Comparison of ENCODE assay signal across 9 cellular contexts in the genomic region with DNA sequence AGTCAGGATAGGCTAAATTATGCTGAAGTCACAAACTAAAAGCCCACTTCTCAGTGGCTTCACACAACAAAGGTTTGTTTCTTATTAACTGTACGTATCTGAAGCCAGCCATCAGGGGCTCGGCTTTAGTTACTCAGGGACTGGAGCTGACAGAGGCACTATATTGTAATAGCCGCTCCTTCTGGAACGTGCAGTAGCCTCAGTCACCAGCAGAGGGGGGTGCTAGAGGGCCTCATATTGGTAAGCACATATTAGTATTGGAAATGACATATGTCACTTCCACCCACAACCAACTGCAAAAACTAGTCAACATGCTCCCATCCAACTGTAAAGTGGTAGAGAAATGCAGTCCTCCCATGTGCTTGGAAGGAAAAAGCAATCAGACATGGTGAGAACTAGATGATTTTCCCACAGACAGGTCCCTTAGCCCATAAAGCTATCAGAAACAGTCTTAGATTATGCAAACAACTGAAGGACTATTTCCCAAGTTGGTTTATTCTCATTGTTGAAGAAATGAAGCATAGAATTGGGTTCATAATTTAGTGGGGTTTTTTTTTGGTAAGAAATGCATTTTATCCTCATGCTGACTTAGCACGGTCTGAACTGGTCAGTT.
DNase-seq lines count a peak whose midpoint lies in the region; TF ChIP-seq lines count a peak whose summit lies in the region.
"Had no signal": no experiment of that assay in that cellular context is flagged by ENCODE, and none has a peak within 500 bp of the region (broad histone marks: within the 10 kb centered on the region; RNA-seq: fewer than 3 reads in every experiment).

No MANE protein-coding gene starts in this region.

- no peaks in the 10 kb centered on the region for H3K9me2 ChIP-seq in SK-N-SH

- 0% methylated on average over 5 of the region's 5 CpGs for WGBS in SK-N-SH (ENCODE audit: low lambda C conversion rate)

- no peaks in the 10 kb centered on the region for H3K9me3 ChIP-seq in SK-N-SH
- H3K9me3 ChIP-seq in adipocyte (ENCODE audit: control insufficient read depth, low read length) = no peaks in the 10 kb centered on the region
- H3K9me3 ChIP-seq: BLaER1 had no signal

- peak; percentile 50 to 73 (median 72) for DNase-seq in NCI-H1417 (lab: John Stamatoyannopoulos, UW)
- no peak for DNase-seq in NCI-H1417 treated with DMSO at 0.1 percent for 48 hours (lab: John Stamatoyannopoulos, UW)
- peak; percentile 46 for DNase-seq in HCEC 1CT
- peak; percentile 22 for DNase-seq in LNCaP clone FGC (ENCODE audit: low read depth)
- peak; percentile 47 for DNase-seq in SK-N-SH
- DNase-seq in adipocyte (ENCODE audit: low read depth) = peak; percentile 69
- peak; percentile 11 to 52 for DNase-seq in hippocampal formation (lab: John Stamatoyannopoulos, UW)
- peak; percentile 40 to 49 for DNase-seq in stimulated activated CD4-positive, alpha-beta T cell treated with anti-CD3 and anti-CD28 coated beads, Interleukin-15, amount 100 ng/mL, for 48 hours (ENCODE audit: low read depth in 2 of 2)

- H3K9ac ChIP-seq in SK-N-SH (no peak overlapping the region), adipocyte (ENCODE audit: low read length) (no peak overlapping the region)
- H3K9ac ChIP-seq: BLaER1 had no signal

- no peak overlapping the region for H3K27ac ChIP-seq in SK-N-SH (ENCODE audit: low read depth in 2 of 2, low read length in 1 of 2)
- H3K27ac ChIP-seq: BLaER1 had no signal

- H3K79me2 ChIP-seq in SK-N-SH (ENCODE audit: insufficient read depth) = no peaks in the 10 kb centered on the region

- CTCF ChIA-PET in SK-N-SH (lab: Yijun Ruan, JAX) = interaction anchor here (0.9 to 4.2 kb wide), 12 partner anchors 8 to 163 kb away, joined by 3 to 30 read pairs (median 4); no protein-coding TSS in a partner anchor

- no peak overlapping the region for H3K4me2 ChIP-seq in SK-N-SH
- H3K4me2 ChIP-seq: BLaER1 had no signal

- TF ChIP-seq CTCF in LNCaP clone FGC (IDR thresholded peaks at IDR 0.05; ENCODE audit: control insufficient read depth, extremely low read depth, insufficient read depth) (peak; percentile 84), SK-N-SH (IDR thresholded peaks at IDR 0.05) (peak; percentile 77)

- no peaks in the 10 kb centered on the region for H4K20me1 ChIP-seq in SK-N-SH (ENCODE audit: insufficient read depth)
- H4K20me1 ChIP-seq: BLaER1 had no signal

- no peak for TF ChIP-seq EP300 in SK-N-SH (IDR thresholded peaks at IDR 0.05; ENCODE audit: borderline replicate concordance in 1 of 2, low read depth in 1 of 2, low read length in 1 of 2)

- H3F3A ChIP-seq in SK-N-SH (replicated peaks; ENCODE audit: insufficient read depth) = no peaks in the 10 kb centered on the region

- POLR2A ChIA-PET in SK-N-SH (lab: Yijun Ruan, JAX) = no interaction called here

- H3K27me3 ChIP-seq in SK-N-SH (ENCODE audit: insufficient read depth) (no peaks in the 10 kb centered on the region), adipocyte (replicated peaks; ENCODE audit: control insufficient read depth, insufficient read depth, low read length) (no peaks in the 10 kb centered on the region)
- H3K27me3 ChIP-seq: BLaER1 had no signal

- H3K4me3 ChIP-seq in LNCaP clone FGC (ENCODE audit: low read depth, low read length) (no peak overlapping the region), SK-N-SH (ENCODE audit: low read depth in 2 of 2, low read length in 1 of 2) (peak overlapping the region in 1 of 2 experiments; percentile 43; a peak in 1 of 4 replicates), adipocyte (ENCODE audit: low read length) (no peak overlapping the region)
- H3K4me3 ChIP-seq: BLaER1 had no signal

- H2AFZ ChIP-seq in SK-N-SH (ENCODE audit: low read depth) = no peak overlapping the region

- H3K36me3 ChIP-seq in SK-N-SH (replicated peaks in 1 of 2; ENCODE audit: control insufficient read depth in 1 of 2, insufficient read depth in 2 of 2, low read length in 1 of 2) = no peaks in the 10 kb centered on the region
- no peaks in the 10 kb centered on the region for H3K36me3 ChIP-seq in adipocyte (ENCODE audit: control insufficient read depth, insufficient read depth, low read length, severe bottlenecking)
- H3K36me3 ChIP-seq: BLaER1 had no signal

- no peaks in the 10 kb centered on the region for H3K4me1 ChIP-seq in SK-N-SH (ENCODE audit: control insufficient read depth in 1 of 2, insufficient read depth in 2 of 2, low read depth in 1 of 2, low read length in 1 of 2)
- no peaks in the 10 kb centered on the region for H3K4me1 ChIP-seq in adipocyte (ENCODE audit: control insufficient read depth, insufficient read depth, low read length)
- H3K4me1 ChIP-seq: BLaER1 had no signal

- TF ChIP-seq RAD21 in SK-N-SH (IDR thresholded peaks at IDR 0.05; ENCODE audit: low read length) = peak; percentile 60

TF ChIP-seq in SK-N-SH, 30 proteins besides CTCF, POLR2A, EP300 and RAD21:
- TF ChIP-seq RCOR1 (IDR thresholded peaks at IDR 0.05; ENCODE audit: low read length) = no peak
- TF ChIP-seq POLR2AphosphoS5 (IDR thresholded peaks at IDR 0.05; ENCODE audit: low read depth, low read length) = no peak
- TF ChIP-seq FOXM1 (IDR thresholded peaks at IDR 0.05; ENCODE audit: low read depth) = no peak
- TF ChIP-seq JUND (IDR thresholded peaks at IDR 0.05) = no peak
- TF ChIP-seq SMC3 (IDR thresholded peaks at IDR 0.05; ENCODE audit: low read depth, low read length) = peak; percentile 61
- TF ChIP-seq PBX3 (IDR thresholded peaks at IDR 0.05) = no peak
